In the genomic region with DNA sequence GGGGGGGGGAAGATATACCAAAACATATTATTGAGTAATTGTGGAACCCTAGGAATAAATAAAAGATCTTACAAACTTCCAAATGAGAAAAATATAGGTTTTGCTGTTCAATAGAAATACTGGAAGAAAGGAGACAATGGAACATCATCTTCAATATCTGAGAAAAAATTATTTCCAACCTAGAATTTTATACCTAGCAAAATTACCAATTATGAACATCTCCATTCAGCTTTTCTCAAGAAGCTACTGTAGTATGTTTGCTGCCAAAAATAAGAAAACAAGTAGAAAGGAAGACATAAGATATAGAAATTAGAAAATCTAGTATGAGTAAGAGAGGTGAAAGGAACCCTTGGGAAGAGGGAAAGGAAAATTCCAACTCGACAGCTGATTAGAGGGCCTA, we compare ENCODE assay signal across 33 cellular contexts.
"Had no signal": no experiment of that assay in that cellular context is flagged by ENCODE, and none has a peak within 500 bp of the region (broad histone marks: within the 10 kb centered on the region; RNA-seq: fewer than 3 reads in every experiment).

No MANE protein-coding gene starts in this region.

- H3K4me1 ChIP-seq: adrenal gland, ascending aorta, body of pancreas, breast epithelium had no signal

- ATAC-seq: activated naive CD4-positive, alpha-beta T cell treated with anti-CD3 and anti-CD28 coated beads, Interleukin-2, amount 50 U/mL, for 72 hours; activated naive CD8-positive, alpha-beta T cell treated with anti-CD3 and anti-CD28 coated beads, Interleukin-2, amount 50 U/mL, for 24 hours; activated T-cell treated with anti-CD3 and anti-CD28 coated beads, Interleukin-2, amount 50 U/mL, for 4 hours; activated T-cell treated with anti-CD3 and anti-CD28 coated beads, Interleukin-2, amount 50 U/mL, for 72 hours; activated T-helper 17 cell treated with anti-CD3 and anti-CD28 coated beads, Interleukin-2, amount 50 U/mL, for 72 hours; body of pancreas had no signal

- H3K4me3 ChIP-seq: adrenal gland, ascending aorta, body of pancreas, breast epithelium, cardiac muscle cell had no signal

- H3K27ac ChIP-seq: adrenal gland, ascending aorta, body of pancreas, brain microvascular endothelial cell, breast epithelium, cardiac muscle cell had no signal

- H3K27me3 ChIP-seq: adrenal gland, ascending aorta, body of pancreas, brain microvascular endothelial cell, breast epithelium, cardiac muscle cell had no signal

- FAIRE-seq: astrocyte, bronchial epithelial cell had no signal

- H3K36me3 ChIP-seq: adrenal gland, ascending aorta, brain microvascular endothelial cell, breast epithelium, cardiac muscle cell had no signal

- DNase-seq: activated effector memory CD4-positive, alpha-beta T cell treated with Interleukin-2 at 50 U/mL for 16 hours; activated gamma-delta T cell; activated gamma-delta T cell treated with Interleukin-2 at 50 U/mL for 16 hours; activated naive CD4-positive, alpha-beta T cell; activated naive CD4-positive, alpha-beta T cell treated with anti-CD3 and anti-CD28 coated beads for 36 hours; activated naive CD4-positive, alpha-beta T cell treated with anti-CD3 and anti-CD28 coated beads, Interleukin-2, amount 10 ng/mL, durations not matched to agents 7 days and 5 days; activated naive CD4-positive, alpha-beta T cell treated with anti-CD3 and anti-CD28 coated beads, Interleukin-2, amount 50 U/mL, for 16 hours; activated naive CD4-positive, alpha-beta T cell treated with Interleukin-2 at 50 U/mL for 16 hours; activated naive CD8-positive, alpha-beta T cell treated with anti-CD3 and anti-CD28 coated beads for 36 hours; activated naive CD8-positive, alpha-beta T cell treated with anti-CD3 and anti-CD28 coated beads, Interleukin-2, amount 10 ng/mL, durations not matched to agents 7 days and 5 days; activated naive CD8-positive, alpha-beta T cell treated with anti-CD3 and anti-CD28 coated beads, Interleukin-2, amount 50 U/mL, for 24 hours; activated T-cell treated with anti-CD3 and anti-CD28 coated beads, Interleukin-2, amount 50 U/mL, for 1 hour; activated T-cell treated with anti-CD3 and anti-CD28 coated beads, Interleukin-2, amount 50 U/mL, for 24 hours; activated T-cell treated with anti-CD3 and anti-CD28 coated beads, Interleukin-2, amount 50 U/mL, for 4 hours; activated T-cell treated with anti-CD3 and anti-CD28 coated beads, Interleukin-2, amount 50 U/mL, for 48 hours; activated T-cell treated with anti-CD3 and anti-CD28 coated beads, Interleukin-2, amount 50 U/mL, for 72 hours; adrenal gland; amniotic stem cell; amygdala; anterior cingulate cortex; aorta; body of pancreas; brain microvascular endothelial cell; caudate nucleus; central memory CD4-positive, alpha-beta T cell; cerebellar nuclear complex had no signal

- H3K9me3 ChIP-seq: body of pancreas had no signal
